27 cellular contexts compared by ENCODE assay signal in the genomic region with DNA sequence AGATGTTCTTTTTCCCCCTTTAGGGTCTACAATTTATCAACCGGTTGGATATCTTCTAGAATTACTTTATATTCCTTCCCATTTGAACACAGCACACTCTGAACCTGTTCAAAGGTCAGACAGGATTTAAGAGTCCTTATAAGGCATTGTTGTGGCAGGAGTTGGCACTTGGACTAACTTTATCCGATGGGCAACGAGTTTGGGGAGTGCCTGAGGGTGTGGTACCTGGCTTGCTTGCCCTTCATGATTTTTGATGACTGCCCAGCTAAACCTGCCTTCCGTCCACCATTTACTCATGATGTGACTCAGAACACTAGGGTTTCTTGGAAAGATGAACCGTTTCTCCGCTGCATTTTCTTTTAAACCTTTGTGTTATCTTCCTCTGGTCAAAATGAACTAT.
DNase-seq lines count a peak whose midpoint lies in the region; ATAC-seq and TF ChIP-seq lines count a peak whose summit lies in the region.
"Had no signal": no experiment of that assay in that cellular context is flagged by ENCODE, and none has a peak within 500 bp of the region (broad histone marks: within the 10 kb centered on the region; RNA-seq: fewer than 3 reads in every experiment).

No MANE protein-coding gene starts in this region.

- H3K9me3 ChIP-seq in Peyer's patch, result no peaks in the 10 kb centered on the region
- H3K9me3 ChIP-seq in effector memory CD4-positive, alpha-beta T cell (ENCODE audit: control insufficient read depth, low read length), result no peaks in the 10 kb centered on the region
- H3K9me3 ChIP-seq: Caco-2, SJCRH30, testis had no signal

- no peak for TF ChIP-seq POLR2A in Peyer's patch (IDR thresholded peaks at IDR 0.05)

- peak overlapping the region in 1 of 4 donors; percentile 7 for H3K27ac ChIP-seq in Peyer's patch
- no peak overlapping the region for H3K27ac ChIP-seq in effector memory CD4-positive, alpha-beta T cell (ENCODE audit: insufficient read depth, low read length, poor library complexity, severe bottlenecking)
- H3K27ac ChIP-seq: SJCRH30, testis had no signal

- H3K27me3 ChIP-seq in Peyer's patch, result no peaks in the 10 kb centered on the region
- H3K27me3 ChIP-seq in effector memory CD4-positive, alpha-beta T cell (replicated peaks; ENCODE audit: control insufficient read depth, insufficient read depth, low read length, poor library complexity, severe bottlenecking), result no peaks in the 10 kb centered on the region
- H3K27me3 ChIP-seq: SJCRH30, testis had no signal

- no peak overlapping the region for H3K27ac Mint-ChIP-seq in mesothelial cell of epicardium
- H3K27ac Mint-ChIP-seq: activated CD8-positive, alpha-beta T cell treated with anti-CD3 and anti-CD28 coated beads for 36 hours; activated naive CD8-positive, alpha-beta T cell treated with anti-CD3 and anti-CD28 coated beads, Interleukin-2, amount 10 ng/mL, durations not matched to agents 7 days and 5 days; brain; endodermal cell; T-cell had no signal

- TF ChIP-seq CTCF in Peyer's patch (IDR thresholded peaks at IDR 0.05) (no peak), epithelial cell of esophagus (IDR thresholded peaks at IDR 0.05; ENCODE audit: insufficient read depth, low read depth, low read length, missing control alignments) (no peak), mesothelial cell of epicardium (IDR thresholded peaks at IDR 0.05; ENCODE audit: unreplicated experiment) (no peak)

- peaks cover 18% of the 10 kb centered on the region for H3K4me1 Mint-ChIP-seq in mesothelial cell of epicardium
- H3K4me1 Mint-ChIP-seq: brain, T-cell had no signal

- peaks cover 0 to 7% (median 0%) of the 10 kb centered on the region in 4 donors for H3K4me1 ChIP-seq in Peyer's patch
- no peaks in the 10 kb centered on the region for H3K4me1 ChIP-seq in effector memory CD4-positive, alpha-beta T cell (ENCODE audit: control insufficient read depth, insufficient read depth, low read length, poor library complexity, severe bottlenecking)
- H3K4me1 ChIP-seq: Caco-2, SJCRH30, testis had no signal

- peaks cover 6% of the 10 kb centered on the region for H3K27me3 Mint-ChIP-seq in mesothelial cell of epicardium (ENCODE audit: low read depth)
- H3K27me3 Mint-ChIP-seq: activated CD8-positive, alpha-beta T cell treated with anti-CD3 and anti-CD28 coated beads for 36 hours; activated naive CD8-positive, alpha-beta T cell treated with anti-CD3 and anti-CD28 coated beads, Interleukin-2, amount 10 ng/mL, durations not matched to agents 7 days and 5 days; T-cell had no signal

- H3K9me3 Mint-ChIP-seq in mesothelial cell of epicardium, result peaks cover 7% of the 10 kb centered on the region
- H3K9me3 Mint-ChIP-seq: endodermal cell, T-cell had no signal

- no peak for ATAC-seq in HG03432 (IDR thresholded peaks at IDR 0.05; ENCODE audit: unreplicated experiment)
- ATAC-seq: activated CD8-positive, alpha-beta T cell treated with anti-CD3 and anti-CD28 coated beads for 36 hours; GM12878; T-cell had no signal

- H3K4me3 ChIP-seq in Peyer's patch (no peak overlapping the region), epithelial cell of esophagus (ENCODE audit: low read length) (no peak overlapping the region)
- H3K4me3 ChIP-seq in effector memory CD4-positive, alpha-beta T cell (ENCODE audit: insufficient read depth, low read depth, low read length, poor library complexity, severe bottlenecking), result no peak overlapping the region
- H3K4me3 ChIP-seq: GM12878, SJCRH30, testis had no signal

- peak; percentile 40 for DNase-seq in HT1080 (ENCODE audit: low read depth)
- peak in 2 of 3 donors; percentile 56 to 62 for DNase-seq in Peyer's patch
- peak; percentile 69 for DNase-seq in epithelial cell of esophagus (ENCODE audit: low read depth)
- DNase-seq in renal cortical epithelial cell (ENCODE audit: low read depth), result peak; percentile 18
- DNase-seq in mesothelial cell of epicardium (ENCODE audit: low spot score in 2 of 2, unreplicated experiment in 2 of 2), result no peak
- no peak for DNase-seq in NCI-H774 (lab: John Stamatoyannopoulos, UW)
- no peak for DNase-seq in effector memory CD4-positive, alpha-beta T cell
- DNase-seq: activated CD4-positive, CD25-positive, alpha-beta regulatory T cell treated with anti-CD3 and anti-CD28 coated beads, Interleukin-2, amount 50 U/mL, for 72 hours; activated CD8-positive, alpha-beta T cell treated with anti-CD3 and anti-CD28 coated beads for 36 hours; activated effector memory CD4-positive, alpha-beta T cell treated with anti-CD3 and anti-CD28 coated beads, Interleukin-2, amount 50 U/mL, for 16 hours; activated naive CD8-positive, alpha-beta T cell treated with anti-CD3 and anti-CD28 coated beads, Interleukin-2, amount 10 ng/mL, durations not matched to agents 7 days and 5 days; C1 segment of cervical spinal cord; Caco-2; endodermal cell; H7; NCI-H2029 treated with DMSO at 0.1 percent for 48 hours; NCI-H446; nucleus accumbens; retina; SJCRH30; stimulated activated CD4-positive, alpha-beta T cell treated with anti-CD3 and anti-CD28 coated beads, Interleukin-4, amount 100 ng/mL, for 24 hours; stimulated activated naive CD4-positive, alpha-beta T cell; T-cell; testis had no signal

- H3K4me3 Mint-ChIP-seq in mesothelial cell of epicardium, result no peak overlapping the region
- H3K4me3 Mint-ChIP-seq: activated CD8-positive, alpha-beta T cell treated with anti-CD3 and anti-CD28 coated beads for 36 hours; activated naive CD8-positive, alpha-beta T cell treated with anti-CD3 and anti-CD28 coated beads, Interleukin-2, amount 10 ng/mL, durations not matched to agents 7 days and 5 days; brain; endodermal cell; T-cell had no signal

- H3K36me3 Mint-ChIP-seq in mesothelial cell of epicardium, result peaks cover 3% of the 10 kb centered on the region
- H3K36me3 Mint-ChIP-seq: brain had no signal

- H3K36me3 ChIP-seq in Peyer's patch, result no peaks in the 10 kb centered on the region
- no peaks in the 10 kb centered on the region for H3K36me3 ChIP-seq in effector memory CD4-positive, alpha-beta T cell (ENCODE audit: control insufficient read depth, insufficient read depth, low read length)
- H3K36me3 ChIP-seq: SJCRH30 had no signal

Comparison
In these comparisons a context has a peak if more than half of its experiments do, and no peak if none do; other contexts are left out.
1. DNase-seq: peak in HT1080 (single experiment), Peyer's patch (2 of 3), epithelial cell of esophagus (single experiment) and renal cortical epithelial cell (single experiment); none in mesothelial cell of epicardium (0 of 2), NCI-H774 (single experiment) and effector memory CD4-positive, alpha-beta T cell (0 of 3).